ENCODE assay signal across 14 cellular contexts in genomic region chr4:81802308-81802846, GRCh38.
DNase-seq lines count a peak whose midpoint lies in the region; ATAC-seq and TF ChIP-seq lines count a peak whose summit lies in the region.
"Had no signal": no experiment of that assay in that cellular context is flagged by ENCODE, and none has a peak within 500 bp of the region (broad histone marks: within the 10 kb centered on the region; RNA-seq: fewer than 3 reads in every experiment).

No MANE protein-coding gene starts in this region.

- H3K9me3 Mint-ChIP-seq in WTC11 = peaks cover 19% of the 10 kb centered on the region
- H3K9me3 Mint-ChIP-seq: CD4-positive, alpha-beta T cell had no signal

- intact Hi-C loops in A673 (cut with micrococcal nuclease; ENCODE audit: unreplicated experiment) = no loop called here

- POLR2A ChIA-PET in WTC11 (lab: Charles Lee) = no interaction called here
- POLR2A ChIA-PET in A673 (lab: Charles Lee; ENCODE audit: low non-redundant PET) = no interaction called here

- no peak overlapping the region for H3K27ac ChIP-seq in A673 (ENCODE audit: low read depth, low read length, poor library complexity, severe bottlenecking)

- TF ChIP-seq CTCF in WTC11 (IDR thresholded peaks at IDR 0.05) (no peak), A673 (conservative IDR thresholded peaks at IDR 0.05; ENCODE audit: low read depth, low read length) (no peak)

- peak; percentile 57 for ATAC-seq in GM19463 (IDR thresholded peaks at IDR 0.05; ENCODE audit: unreplicated experiment)
- ATAC-seq in left lobe of liver = peak; percentile 62
- ATAC-seq in WTC11 = no peak

- no peak overlapping the region for H3K27ac Mint-ChIP-seq in WTC11
- H3K27ac Mint-ChIP-seq: B cell; CD4-positive, alpha-beta T cell had no signal

- H3K4me3 Mint-ChIP-seq in WTC11 = no peak overlapping the region
- H3K4me3 Mint-ChIP-seq: B cell; CD4-positive, alpha-beta T cell had no signal

- H3K4me1 ChIP-seq in A673 (ENCODE audit: insufficient read depth, low read length, poor library complexity, severe bottlenecking) = peaks cover 3% of the 10 kb centered on the region
- H3K4me1 ChIP-seq: HAP-1 had no signal

- CTCF ChIA-PET in WTC11 (lab: Charles Lee) = no interaction called here
- CTCF ChIA-PET in A673 (lab: Charles Lee) = no interaction called here

- peaks cover 15% of the 10 kb centered on the region for H3K36me3 Mint-ChIP-seq in WTC11

- no TSS peak for BruUV-seq in A673 (replicated peaks; lab: Mats Ljungman, UMichigan)

- H3K27me3 Mint-ChIP-seq in WTC11 (ENCODE audit: low read depth) = no peaks in the 10 kb centered on the region
- H3K27me3 Mint-ChIP-seq: CD4-positive, alpha-beta T cell had no signal

- peaks cover 4% of the 10 kb centered on the region for H3K4me1 Mint-ChIP-seq in WTC11

- DNase-seq in NCI-H2107 (lab: John Stamatoyannopoulos, UW) (peak; percentile 6), NCI-H2107 treated with DMSO at 0.1 percent for 48 hours (lab: John Stamatoyannopoulos, UW; ENCODE audit: unreplicated experiment) (no peak), NCI-H69 (lab: John Stamatoyannopoulos, UW) (peak; percentile 21), left lobe of liver (ENCODE audit: low spot score) (no peak), amygdala (lab: John Stamatoyannopoulos, UW) (no peak), WTC11 (ENCODE audit: low spot score) (no peak), A673 (ENCODE audit: low spot score) (no peak)
- DNase-seq: C1 segment of cervical spinal cord; CD4-positive, alpha-beta T cell; DND-41; GDM1 had no signal

- no peak overlapping the region for H3K4me3 ChIP-seq in A673 (ENCODE audit: low read depth, low read length, poor library complexity, severe bottlenecking)
- H3K4me3 ChIP-seq: HAP-1 had no signal

- no peaks in the 10 kb centered on the region for H3K36me3 ChIP-seq in A673 (ENCODE audit: insufficient read depth, low read length, poor library complexity, severe bottlenecking)
- H3K36me3 ChIP-seq: HAP-1 had no signal

- H3K9me3 ChIP-seq in A673 (ENCODE audit: low read depth, low read length, poor library complexity, severe bottlenecking) = no peaks in the 10 kb centered on the region
- H3K9me3 ChIP-seq: HAP-1 had no signal

- peaks cover 4% of the 10 kb centered on the region for H3K27me3 ChIP-seq in A673 (replicated peaks; ENCODE audit: insufficient read depth, low read depth, low read length, poor library complexity)

TF ChIP-seq in WTC11, 78 proteins besides CTCF, POLR2A, EP300 and RAD21:
- TF ChIP-seq RELA (CRISPR knock-in tag; IDR thresholded peaks at IDR 0.05; ENCODE audit: borderline replicate concordance) (no peak), ESRRA (CRISPR knock-in tag; IDR thresholded peaks at IDR 0.05; ENCODE audit: borderline replicate concordance) (no peak), FOXK1 (CRISPR knock-in tag; IDR thresholded peaks at IDR 0.05) (no peak), ELF4 (CRISPR knock-in tag; IDR thresholded peaks at IDR 0.05; ENCODE audit: low read depth) (no peak), TCF7 (CRISPR knock-in tag; IDR thresholded peaks at IDR 0.05; ENCODE audit: low read depth) (no peak), ZSCAN18 (CRISPR knock-in tag; IDR thresholded peaks at IDR 0.05) (no peak), CREM (CRISPR knock-in tag; IDR thresholded peaks at IDR 0.05) (no peak), ZNF138 (CRISPR knock-in tag; conservative IDR thresholded peaks at IDR 0.05) (no peak), NR3C1 (CRISPR knock-in tag; conservative IDR thresholded peaks at IDR 0.05; ENCODE audit: low read depth) (no peak), ZNF416 (CRISPR knock-in tag; IDR thresholded peaks at IDR 0.05) (no peak), STAT6 (CRISPR knock-in tag; conservative IDR thresholded peaks at IDR 0.05; ENCODE audit: low read depth) (no peak)
TF ChIP-seq in WTC11: peak in this region for 0.

Comparison
In these comparisons a context has a peak if more than half of its experiments do, and no peak if none do; other contexts are left out.
1. DNase-seq: peak in NCI-H2107 (single experiment) and NCI-H69 (single experiment); none in NCI-H2107 treated with DMSO at 0.1 percent for 48 hours (single experiment), left lobe of liver (single experiment), amygdala (0 of 56), WTC11 (single experiment) and A673 (single experiment).